Comparison of ENCODE assay signal across 8 cellular contexts in genomic region chr7:45088821-45089313, GRCh38. TPM values are rescaled to one million over a fixed set of nuclear protein-coding genes. Genes with fewer than 3 reads are reported as not detected.
DNase-seq lines count a peak whose midpoint lies in the region; ATAC-seq and TF ChIP-seq lines count a peak whose summit lies in the region.

TSS of gene NACAD (minus strand) at chr7:45088969. CDS start at chr7:45088894, 75 bp downstream.

- H3K27me3 ChIP-seq in mononuclear cell (ENCODE audit: insufficient read depth, low read length), result peaks cover 13% of the 10 kb centered on the region
- H3K27me3 ChIP-seq in transverse colon, result peaks cover 19% of the 10 kb centered on the region

- H3K4me1 ChIP-seq in mononuclear cell (ENCODE audit: insufficient read depth, low read length) (peaks cover 9% of the 10 kb centered on the region), transverse colon (peaks cover 0 to 12% (median 3%) of the 10 kb centered on the region in 4 donors)

- H3K9me3 ChIP-seq in mononuclear cell (ENCODE audit: low read depth, low read length) (no peaks in the 10 kb centered on the region), transverse colon (no peaks in the 10 kb centered on the region)

- WGBS in transverse colon (ENCODE audit: low coverage in 1 of 2), 2 donors, result 0 to 1% methylated on average over 5 to 39 of the region's 50 CpGs

- in situ Hi-C loops in transverse colon (cut with MboI; ENCODE audit: low pct_ligation_motif_present in 1 of 4, low pct_unique_long_range_greater_than_20kb in 1 of 4, low sequenced_read_pairs in 3 of 4), result no loop called here

- peak within 1 kb of the TSS; percentile 49 for H3K4me3 ChIP-seq in epithelial cell of proximal tubule (ENCODE audit: low read depth, low read length)
- peak within 1 kb of the TSS; percentile 20 for H3K4me3 ChIP-seq in mononuclear cell (ENCODE audit: low read length)
- H3K4me3 ChIP-seq in transverse colon, result peak within 1 kb of the TSS; percentile 21 to 54 (median 39)

- peak within 1 kb of the TSS; percentile 39 to 83 (median 60) for H3K27ac ChIP-seq in transverse colon

- TF ChIP-seq CTCF in epithelial cell of proximal tubule (conservative IDR thresholded peaks at IDR 0.05; ENCODE audit: low read depth, low read length), result no peak
- TF ChIP-seq CTCF in transverse colon (IDR thresholded peaks at IDR 0.05), result no peak

- ATAC-seq in GM21723 (IDR thresholded peaks at IDR 0.05; ENCODE audit: unreplicated experiment), result no peak

- no peaks in the 10 kb centered on the region for H3K36me3 ChIP-seq in transverse colon

- DNase-seq in activated CD4-positive, alpha-beta T cell treated with anti-CD3 and anti-CD28 coated beads for 4 hours, result peak; percentile 12 to 31
- no peak for DNase-seq in activated CD4-positive, alpha-beta T cell treated with anti-CD3 and anti-CD28 coated beads for 48 hours
- peak; percentile 24 for DNase-seq in T1000 (lab: John Stamatoyannopoulos, UW)
- DNase-seq in epithelial cell of proximal tubule (ENCODE audit: low read depth), result no peak
- peak; percentile 45 for DNase-seq in transverse colon
- no peak for DNase-seq in HCEC 1CT

- TF ChIP-seq EP300 in transverse colon (IDR thresholded peaks at IDR 0.05; ENCODE audit: low read depth), result no peak

- intact Hi-C loops in transverse colon (cut with DNase I; ENCODE audit: low total_unique reads), result no loop called here

- no peak for TF ChIP-seq POLR2A in transverse colon (IDR thresholded peaks at IDR 0.05)

RNA-seq across cellular contexts. Expression of gene NACAD, which starts in this region (rescaled TPM):
- total RNA-seq in epithelial cell of proximal tubule, result 3.9 and 7.9 TPM in 2 replicates
- total RNA-seq in mononuclear cell, result 0.10 TPM
- total RNA-seq in transverse colon, result 1 to 10 TPM; 1.1 to 5.2 (median 2.0) TPM

Comparison
In these comparisons a context has a peak if more than half of its experiments do, and no peak if none do; other contexts are left out.
1. DNase-seq: peak in activated CD4-positive, alpha-beta T cell treated with anti-CD3 and anti-CD28 coated beads for 4 hours (2 of 2), T1000 (single experiment) and transverse colon (single experiment); none in activated CD4-positive, alpha-beta T cell treated with anti-CD3 and anti-CD28 coated beads for 48 hours (single experiment), epithelial cell of proximal tubule (single experiment) and HCEC 1CT (single experiment).
2. Peak in every context shown above with its lines, with median percentiles within 50 percentile points of each other: H3K4me3 ChIP-seq.